Comparison of ENCODE assay signal across 22 cellular contexts in the genomic region with DNA sequence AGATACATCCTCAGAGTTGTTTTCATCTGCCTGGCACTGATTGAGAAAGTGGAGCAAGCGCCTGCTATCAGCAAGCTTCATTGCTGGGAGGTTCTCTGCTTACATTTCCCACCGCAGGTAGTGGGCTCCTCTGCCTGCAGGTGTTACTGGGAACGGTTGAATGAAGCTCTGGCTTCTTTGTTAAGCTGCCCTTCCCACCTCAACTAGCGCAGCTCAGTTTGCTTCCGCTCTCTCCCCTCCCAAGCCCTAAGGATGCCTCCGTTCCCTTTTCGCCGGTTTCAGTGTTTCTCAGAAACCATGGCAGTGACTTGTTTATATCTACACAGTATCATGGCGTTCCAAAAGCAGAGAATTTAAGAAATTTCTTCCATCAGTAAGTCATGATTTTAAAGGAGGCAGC.
"Had no signal": no experiment of that assay in that cellular context is flagged by ENCODE, and none has a peak within 500 bp of the region (broad histone marks: within the 10 kb centered on the region; RNA-seq: fewer than 3 reads in every experiment).

No MANE protein-coding gene starts in this region.

- H3K36me3 ChIP-seq: esophagus squamous epithelium had no signal

- H3K27ac ChIP-seq: body of pancreas, coronary artery, esophagus squamous epithelium had no signal

- H3K4me1 ChIP-seq: body of pancreas had no signal

- H3K27ac Mint-ChIP-seq: activated CD4-positive, alpha-beta T cell treated with anti-CD3 and anti-CD28 coated beads, Interleukin-2, amount 10 ng/mL, durations not matched to agents 24 days and 14 days; activated CD8-positive, alpha-beta T cell treated with anti-CD3 and anti-CD28 coated beads, Interleukin-2, amount 10 ng/mL, durations not matched to agents 7 days and 5 days; activated naive CD8-positive, alpha-beta T cell treated with anti-CD3 and anti-CD28 coated beads for 36 hours; naive thymus-derived CD8-positive, alpha-beta T cell; stimulated activated memory B cell treated with anti-CD40 and anti-IgM and Interleukin-4, amounts not matched to agents 10 μg/mL and 1 μg/mL and 100 μg/mL, for 72 hours; T-helper 17 cell had no signal

- DNase-seq: activated CD4-positive, alpha-beta T cell treated with anti-CD3 and anti-CD28 coated beads, Interleukin-2, amount 10 ng/mL, durations not matched to agents 24 days and 14 days; activated CD4-positive, CD25-positive, alpha-beta regulatory T cell; activated CD8-positive, alpha-beta memory T cell treated with anti-CD3 and anti-CD28 coated beads, Interleukin-2, amount 50 U/mL, for 48 hours; activated CD8-positive, alpha-beta T cell treated with anti-CD3 and anti-CD28 coated beads, Interleukin-2, amount 10 ng/mL, durations not matched to agents 7 days and 5 days; activated gamma-delta T cell treated with Interleukin-2 at 50 U/mL for 16 hours; activated naive CD8-positive, alpha-beta T cell treated with anti-CD3 and anti-CD28 coated beads for 36 hours; amygdala; body of pancreas; central memory CD4-positive, alpha-beta T cell; effector CD4-positive, alpha-beta T cell; esophagus squamous epithelium; hypothalamus; left colon; naive thymus-derived CD8-positive, alpha-beta T cell; posterior cingulate gyrus; stimulated activated CD4-positive, alpha-beta T cell treated with anti-CD3 and anti-CD28 coated beads, Interleukin-2, amount 100 ng/mL, for 48 hours; substantia nigra; T-helper 17 cell had no signal

- H3K27me3 ChIP-seq: body of pancreas, esophagus squamous epithelium had no signal

- FAIRE-seq: endothelial cell of umbilical vein, TTC549 had no signal

- H3K9me3 Mint-ChIP-seq: activated CD4-positive, alpha-beta T cell treated with anti-CD3 and anti-CD28 coated beads, Interleukin-2, amount 10 ng/mL, durations not matched to agents 24 days and 14 days; activated naive CD8-positive, alpha-beta T cell treated with anti-CD3 and anti-CD28 coated beads for 36 hours had no signal

- H3K9me3 ChIP-seq: body of pancreas, esophagus squamous epithelium had no signal

- H3K4me3 ChIP-seq: body of pancreas, coronary artery, esophagus squamous epithelium had no signal

- H3K27me3 Mint-ChIP-seq: stimulated activated memory B cell treated with anti-CD40 and anti-IgM and Interleukin-4, amounts not matched to agents 10 μg/mL and 1 μg/mL and 100 μg/mL, for 72 hours had no signal

- H3K4me3 Mint-ChIP-seq: activated CD4-positive, alpha-beta T cell treated with anti-CD3 and anti-CD28 coated beads, Interleukin-2, amount 10 ng/mL, durations not matched to agents 24 days and 14 days; activated CD8-positive, alpha-beta T cell treated with anti-CD3 and anti-CD28 coated beads, Interleukin-2, amount 10 ng/mL, durations not matched to agents 7 days and 5 days; activated naive CD8-positive, alpha-beta T cell treated with anti-CD3 and anti-CD28 coated beads for 36 hours; naive thymus-derived CD8-positive, alpha-beta T cell; stimulated activated memory B cell treated with anti-CD40 and anti-IgM and Interleukin-4, amounts not matched to agents 10 μg/mL and 1 μg/mL and 100 μg/mL, for 72 hours; T-helper 17 cell had no signal

- ATAC-seq: activated CD8-positive, alpha-beta T cell treated with anti-CD3 and anti-CD28 coated beads, Interleukin-2, amount 10 ng/mL, durations not matched to agents 7 days and 5 days; body of pancreas; left colon; naive thymus-derived CD8-positive, alpha-beta T cell; stimulated activated memory B cell treated with anti-CD40 and anti-IgM and Interleukin-4, amounts not matched to agents 10 μg/mL and 1 μg/mL and 100 μg/mL, for 72 hours; T-helper 17 cell had no signal
